8 cellular contexts compared by ENCODE assay signal in the genomic region with DNA sequence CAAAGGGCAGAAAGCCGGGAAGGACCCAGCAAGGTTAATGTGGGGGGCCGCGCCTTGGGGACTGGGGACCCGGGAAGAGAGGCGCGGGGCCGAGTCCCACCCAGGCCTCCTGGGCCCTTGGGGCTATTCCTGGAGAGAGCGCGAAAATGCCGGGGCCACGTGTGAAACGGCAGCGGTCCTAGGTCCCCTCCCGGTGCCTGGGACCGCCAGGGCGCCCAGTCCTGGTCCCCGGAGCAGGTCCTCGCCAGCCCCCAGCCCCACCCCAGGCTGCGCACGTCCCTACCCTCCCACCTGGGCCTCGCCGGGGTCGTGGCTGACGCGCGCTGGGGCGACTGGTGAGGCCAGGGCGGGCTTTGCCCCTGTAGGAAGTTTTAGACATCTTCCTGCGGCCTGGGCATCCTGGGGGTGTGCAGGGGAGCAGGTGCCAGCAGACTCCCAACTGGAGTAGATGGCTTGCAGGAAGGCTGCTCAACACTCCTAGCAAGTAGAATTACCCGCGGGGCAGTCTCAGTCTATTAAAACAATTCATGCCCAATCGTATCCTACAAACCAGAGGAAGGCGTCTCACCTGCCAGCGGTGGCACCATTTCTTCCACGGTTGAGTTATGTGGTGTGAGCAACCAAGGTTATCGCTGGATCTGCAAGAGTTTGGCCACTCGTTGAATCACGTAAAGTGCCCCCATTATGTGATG. TPM values are rescaled to one million over a fixed set of nuclear protein-coding genes. Genes with fewer than 3 reads are reported as not detected.
DNase-seq lines count a peak whose midpoint lies in the region; ATAC-seq, FAIRE-seq and TF ChIP-seq lines count a peak whose summit lies in the region.

No MANE protein-coding gene starts in this region.

- POLR2A ChIA-PET in HepG2 (lab: Yijun Ruan, JAX) = no interaction called here

- TF ChIP-seq RAD21 in liver (IDR thresholded peaks at IDR 0.05) (no peak), HepG2 (CRISPR knock-in tag; IDR thresholded peaks at IDR 0.05) (no peak)

- CTCF ChIA-PET in HepG2 (lab: Yijun Ruan, JAX; ENCODE audit: low intra/inter-chr PET ratio, low total read pairs) = no interaction called here

- FAIRE-seq in HepG2 (lab: Jason Lieb, UNC) = no peak

- H3K79me1 ChIP-seq in mesendoderm (ENCODE audit: low read length) = no peaks in the 10 kb centered on the region

- in situ Hi-C loops in HepG2 (cut with HindIII; ENCODE audit: extremely low pct_ligation_motif_present, low pct_unique_long_range_greater_than_20kb) = no loop called here

- peak overlapping the region; percentile 96 for H3K56ac ChIP-seq in mesendoderm (ENCODE audit: low read length)

- intact Hi-C loops in HepG2 (cut with micrococcal nuclease; ENCODE audit: unreplicated experiment) (no loop called here), uterus (cut with DNase I; ENCODE audit: low total_unique reads) (no loop called here)

- H3K4me1 ChIP-seq in liver (ENCODE audit: control insufficient read depth in 4 of 4, insufficient read depth in 4 of 4, low read length in 3 of 4) = peaks cover 7 to 15% (median 11%) of the 10 kb centered on the region in 4 donors
- no peaks in the 10 kb centered on the region for H3K4me1 ChIP-seq in HepG2 (ENCODE audit: insufficient read depth, low read length)
- H3K4me1 ChIP-seq in mesendoderm (ENCODE audit: control insufficient read depth, low read depth, low read length) = peaks cover 3% of the 10 kb centered on the region
- no peaks in the 10 kb centered on the region for H3K4me1 ChIP-seq in uterus

- H3K9ac ChIP-seq in liver (ENCODE audit: low read depth in 1 of 2, low read length in 2 of 2) (no peak overlapping the region), HepG2 (ENCODE audit: insufficient read depth, low read depth, low read length) (no peak overlapping the region), mesendoderm (ENCODE audit: low read length) (peak overlapping the region; percentile 73)

- H3K36me3 ChIP-seq in liver (ENCODE audit: control insufficient read depth in 4 of 4, insufficient read depth in 3 of 4, low read depth in 1 of 4, low read length in 3 of 4) (no peaks in the 10 kb centered on the region), HepG2 (replicated peaks in 1 of 2; ENCODE audit: control insufficient read depth in 1 of 2, insufficient read depth in 2 of 2, low read length in 2 of 2) (no peaks in the 10 kb centered on the region), mesendoderm (ENCODE audit: control insufficient read depth, insufficient read depth, low read length) (no peaks in the 10 kb centered on the region), uterus (no peaks in the 10 kb centered on the region)

- no peaks in the 10 kb centered on the region for H4K20me1 ChIP-seq in HepG2 (ENCODE audit: insufficient read depth, low read length)

- no peak overlapping the region for H3K4ac ChIP-seq in mesendoderm (ENCODE audit: low read depth, low read length)

- BruUV-seq in HepG2 (replicated peaks; lab: Mats Ljungman, UMichigan) = no TSS peak

- ATAC-seq in HepG2 (no peak), GM18858 (IDR thresholded peaks at IDR 0.05; ENCODE audit: unreplicated experiment) (no peak)

- no peak overlapping the region for H3K23ac ChIP-seq in mesendoderm (ENCODE audit: low read length)

- no peak for DNase-seq in HepG2 (ENCODE audit: low spot score)
- peak; percentile 62 for DNase-seq in OCI-M1 (lab: John Stamatoyannopoulos, UW)
- DNase-seq in dermis blood vessel endothelial cell = peak; percentile 28
- DNase-seq in mesendoderm = peak; percentile 38
- DNase-seq in uterus = no peak
- DNase-seq in AG08396 (ENCODE audit: low spot score) = no peak

- WGBS in liver = 23% methylated on average over 38 of the region's 38 CpGs
- WGBS in HepG2 (ENCODE audit: low lambda C conversion rate) = 76% methylated on average over 27 of the region's 38 CpGs
- no CpG with 5 or more reads among the region's 38 CpGs for WGBS in mesendoderm (ENCODE audit: extremely low coverage, insufficient coverage, low lambda C conversion rate)

- H3K27ac ChIP-seq in liver (ENCODE audit: low read depth in 1 of 2, low read length in 2 of 2) = peak overlapping the region in 1 of 2 donors; percentile 18
- no peak overlapping the region for H3K27ac ChIP-seq in HepG2 (ENCODE audit: extremely low read length, insufficient read depth, low read length)
- H3K27ac ChIP-seq in mesendoderm (ENCODE audit: low read depth, low read length) = no peak overlapping the region
- peak overlapping the region; percentile 74 to 81 for H3K27ac ChIP-seq in uterus

- H2BK120ac ChIP-seq in mesendoderm (ENCODE audit: low read depth, low read length) = peak overlapping the region; percentile 64

- TF ChIP-seq EP300 in HepG2 (IDR thresholded peaks at IDR 0.05; ENCODE audit: low read depth in 2 of 2, low read length in 2 of 2) (no peak), HepG2 (CRISPR knock-in tag; IDR thresholded peaks at IDR 0.05; ENCODE audit: borderline replicate concordance) (no peak)

- peak overlapping the region; percentile 35 to 73 (median 71) for H3K4me3 ChIP-seq in liver (ENCODE audit: low read depth in 1 of 3, low read length in 3 of 3)
- no peak overlapping the region for H3K4me3 ChIP-seq in HepG2 (replicated peaks in 1 of 3; ENCODE audit: insufficient read depth in 1 of 3, low read depth in 2 of 3, low read length in 3 of 3)
- peak overlapping the region; percentile 24 for H3K4me3 ChIP-seq in mesendoderm (ENCODE audit: low read length)
- H3K4me3 ChIP-seq in uterus = peak overlapping the region; percentile 57 to 59

- H3K79me2 ChIP-seq in HepG2 (ENCODE audit: insufficient read depth, low read length) (no peaks in the 10 kb centered on the region), mesendoderm (ENCODE audit: control insufficient read depth, insufficient read depth, low read length) (peaks cover 3% of the 10 kb centered on the region)

- peaks cover 0 to 1% (median 0%) of the 10 kb centered on the region in 4 donors for H3K27me3 ChIP-seq in liver (ENCODE audit: control insufficient read depth in 4 of 4, insufficient read depth in 4 of 4, low read length in 3 of 4)
- peaks cover 0 to 14% of the 10 kb centered on the region in 2 experiments; a peak in 4 of 5 replicates for H3K27me3 ChIP-seq in HepG2 (ENCODE audit: control insufficient read depth in 1 of 2, insufficient read depth in 2 of 2, low read length in 2 of 2)
- H3K27me3 ChIP-seq in mesendoderm (ENCODE audit: insufficient read depth, low read length, poor library complexity) = no peaks in the 10 kb centered on the region
- H3K27me3 ChIP-seq in uterus = no peaks in the 10 kb centered on the region

- H4K8ac ChIP-seq in mesendoderm (ENCODE audit: low read depth, low read length) = peak overlapping the region; percentile 98

- H2AK5ac ChIP-seq in mesendoderm (ENCODE audit: low read length) = no peak overlapping the region

- H2BK5ac ChIP-seq in mesendoderm (ENCODE audit: low read length) = no peak overlapping the region

- H3K4me2 ChIP-seq in HepG2 (ENCODE audit: low read depth, low read length) (no peak overlapping the region), mesendoderm (ENCODE audit: low read length) (peak overlapping the region; percentile 55)

- TF ChIP-seq POLR2A in HepG2 (IDR thresholded peaks at IDR 0.05; ENCODE audit: insufficient read depth in 1 of 2, low read depth in 2 of 2, low read length in 2 of 2) (no peak), uterus (IDR thresholded peaks at IDR 0.05) (no peak)

- H3K9me3 ChIP-seq in liver (ENCODE audit: control insufficient read depth in 4 of 4, low read length in 3 of 4) = peaks cover 0 to 9% (median 3%) of the 10 kb centered on the region in 4 donors
- no peaks in the 10 kb centered on the region for H3K9me3 ChIP-seq in HepG2 (ENCODE audit: low read length)
- H3K9me3 ChIP-seq in uterus = no peaks in the 10 kb centered on the region

- no peak for TF ChIP-seq CTCF in liver (IDR thresholded peaks at IDR 0.05; ENCODE audit: low read depth, low read length, missing input control)
- no peak for TF ChIP-seq CTCF in HepG2 (CRISPR knock-in tag; IDR thresholded peaks at IDR 0.05)
- TF ChIP-seq CTCF in uterus (IDR thresholded peaks at IDR 0.05) = no peak

- no peak overlapping the region for H2AFZ ChIP-seq in HepG2 (ENCODE audit: low read length)

- H2BK15ac ChIP-seq in mesendoderm (replicated peaks; ENCODE audit: low read depth) = peak overlapping the region; percentile 20

- no peak overlapping the region for H4K5ac ChIP-seq in mesendoderm (ENCODE audit: low read length)

- peak overlapping the region; percentile 98 for H3K18ac ChIP-seq in mesendoderm (ENCODE audit: low read length)

TF ChIP-seq in liver, 16 proteins besides CTCF, POLR2A, EP300 and RAD21 (continues in another document):
- TF ChIP-seq GABPA (IDR thresholded peaks at IDR 0.05 in 1 of 2, conservative IDR thresholded peaks at IDR 0.05 in 1 of 2) = no peak
- no peak for TF ChIP-seq SP1 (IDR thresholded peaks at IDR 0.05)

TF ChIP-seq in HepG2, 621 proteins besides CTCF, POLR2A, EP300 and RAD21 (continues in another document):
- no peak for TF ChIP-seq CEBPG (CRISPR knock-in tag; IDR thresholded peaks at IDR 0.05)
- TF ChIP-seq RCOR2 (CRISPR knock-in tag; IDR thresholded peaks at IDR 0.05) = no peak

RNA-seq across cellular contexts. Expression of gene FAR2, which starts 0.8 kb away (rescaled TPM):
- total RNA-seq in liver (1 to 10 TPM; 2.3 to 7.6 TPM), HepG2 (2016; rRNA removed; fragmentation: Illumina TruSeq; extraction: Trizol) (not detected in 2 replicates), dermis blood vessel endothelial cell (43.7 and 61.9 TPM in 2 replicates), uterus (10 to 100 TPM in 2 of 4 donors, 1 to 10 TPM in 2; 4.7 to 14.4 (median 9.5) TPM)
- polyA plus RNA-seq in liver (1 to 10 TPM in 1 of 2 donors, under 1 TPM in 1; 0.81 to 3.8 TPM), HepG2 (2011; rRNA removed) (not detected in 2 replicates)
- total RNA-seq in HepG2 (2016; cell fraction: cytosol; rRNA removed; fragmentation: Illumina TruSeq; extraction: Trizol; ENCODE audit: low read depth) = not detected in 2 replicates
- total RNA-seq in HepG2 (2016; cell fraction: insoluble cytoplasmic fraction; rRNA removed; fragmentation: Illumina TruSeq; extraction: Trizol) = not detected in 2 replicates
- total RNA-seq in HepG2 (2016; cell fraction: membrane; rRNA removed; fragmentation: Illumina TruSeq; extraction: Trizol) = not detected in 2 replicates
- total RNA-seq in HepG2 (2016; cell fraction: nucleus; rRNA removed; fragmentation: Illumina TruSeq; extraction: Trizol) = not detected in 2 replicates
- polyA plus RNA-seq in HepG2 (2011; cell fraction: cytosol; rRNA removed) = not detected in 2 replicates
- polyA plus RNA-seq in HepG2 (2011; cell fraction: nucleus; rRNA removed) = not detected in 2 replicates
- polyA plus RNA-seq in HepG2 (2012) = 0.09 and 0.46 TPM in 2 replicates
- polyA plus RNA-seq in HepG2 (2016; cell fraction: cytosol; fragmentation: Illumina TruSeq; extraction: Trizol; ENCODE audit: low read depth) = not detected in 2 replicates
- not detected in 2 replicates for polyA plus RNA-seq in HepG2 (2016; cell fraction: insoluble cytoplasmic fraction; fragmentation: Illumina TruSeq; extraction: Trizol; ENCODE audit: low read depth)
- polyA plus RNA-seq in HepG2 (2016; cell fraction: membrane; fragmentation: Illumina TruSeq; extraction: Trizol; ENCODE audit: low read depth) = not detected in 2 replicates
- not detected in 2 replicates for polyA plus RNA-seq in HepG2 (2016; cell fraction: nucleus; fragmentation: Illumina TruSeq; extraction: Trizol; ENCODE audit: insufficient read depth, low read depth)
- polyA minus RNA-seq in HepG2 (2011; rRNA and poly(A)+ RNA removed; ENCODE audit: low replicate concordance) = not detected in 2 replicates
- polyA minus RNA-seq in HepG2 (2011; cell fraction: cytosol; rRNA and poly(A)+ RNA removed) = not detected in 2 replicates
- 0.13 TPM in 1 of 2 replicates, not detected in the other for polyA minus RNA-seq in HepG2 (2011; cell fraction: nucleus; rRNA and poly(A)+ RNA removed)
- polyA plus RNA-seq in mesendoderm (2013, experiment 1 of 2) = 50.0 TPM
- 47.9 TPM for polyA plus RNA-seq in mesendoderm (2013, experiment 2 of 2)

Comparison
In these comparisons a context has a peak if more than half of its experiments do, and no peak if none do; other contexts are left out.
1. H3K4me3 ChIP-seq: peak in liver (3 of 3), mesendoderm (single experiment) and uterus (2 of 2); none in HepG2 (0 of 3).
2. H3K27ac ChIP-seq: peak in uterus (2 of 2); none in HepG2 (single experiment) and mesendoderm (single experiment).
3. DNase-seq: peak in OCI-M1 (single experiment), dermis blood vessel endothelial cell (single experiment) and mesendoderm (single experiment); none in HepG2 (single experiment), uterus (0 of 2) and AG08396 (single experiment).